Comparison of ENCODE assay signal across 18 cellular contexts in genomic region chr2:120528051-120528692, GRCh38.
DNase-seq lines count a peak whose midpoint lies in the region; ATAC-seq and TF ChIP-seq lines count a peak whose summit lies in the region.
"Had no signal": no experiment of that assay in that cellular context is flagged by ENCODE, and none has a peak within 500 bp of the region (broad histone marks: within the 10 kb centered on the region; RNA-seq: fewer than 3 reads in every experiment).

No MANE protein-coding gene starts in this region.

- no peaks in the 10 kb centered on the region for H3K27me3 ChIP-seq in mesendoderm (ENCODE audit: insufficient read depth, low read length, poor library complexity)

- H2AK5ac ChIP-seq in mesendoderm (ENCODE audit: low read length), result no peak overlapping the region

- H3K27ac Mint-ChIP-seq in type B pancreatic cell, result peak overlapping the region; percentile 29

- H3K27ac ChIP-seq in mesendoderm (ENCODE audit: low read depth, low read length), result no peak overlapping the region
- H3K27ac ChIP-seq: 22Rv1, C4-2B, RWPE1, SJSA1 had no signal

- peaks cover 19% of the 10 kb centered on the region for H3K27me3 Mint-ChIP-seq in type B pancreatic cell

- no peaks in the 10 kb centered on the region for H3K79me2 ChIP-seq in mesendoderm (ENCODE audit: control insufficient read depth, insufficient read depth, low read length)

- H2BK15ac ChIP-seq in mesendoderm (replicated peaks; ENCODE audit: low read depth), result no peak overlapping the region

- no peak for TF ChIP-seq CTCF in type B pancreatic cell (conservative IDR thresholded peaks at IDR 0.05)

- H3K4me3 Mint-ChIP-seq in type B pancreatic cell, result no peak overlapping the region

- no peaks in the 10 kb centered on the region for H3K36me3 Mint-ChIP-seq in type B pancreatic cell

- H2BK120ac ChIP-seq in mesendoderm (ENCODE audit: low read depth, low read length), result no peak overlapping the region

- peak; percentile 4 for DNase-seq in NCI-H748 (lab: John Stamatoyannopoulos, UW; ENCODE audit: unreplicated experiment)
- DNase-seq in NCI-H748 treated with DMSO at 0.1 percent for 48 hours (lab: John Stamatoyannopoulos, UW), result no peak
- peak; percentile 16 for DNase-seq in SW480 (ENCODE audit: low spot score)
- no peak for DNase-seq in mesendoderm
- DNase-seq in type B pancreatic cell (ENCODE audit: extremely low spot score, unreplicated experiment), result no peak
- DNase-seq in stimulated activated CD4-positive, alpha-beta T cell treated with anti-CD3 and anti-CD28 coated beads, Interleukin-4, amount 100 ng/mL, for 4 hours, result no peak
- DNase-seq in SW 1271 (lab: John Stamatoyannopoulos, UW), result no peak
- DNase-seq: DMS153, HCEC 1CT, MM.1S, NCI-H187 treated with DMSO at 0.1 percent for 48 hours, NCI-H2171 treated with DMSO at 0.1 percent for 48 hours, NCI-H510A had no signal

- H4K8ac ChIP-seq in mesendoderm (ENCODE audit: low read depth, low read length), result no peak overlapping the region

- no peak overlapping the region for H3K4ac ChIP-seq in mesendoderm (ENCODE audit: low read depth, low read length)

- H2BK5ac ChIP-seq in mesendoderm (ENCODE audit: low read length), result no peak overlapping the region

- no peak overlapping the region for H4K5ac ChIP-seq in mesendoderm (ENCODE audit: low read length)

- H3K9ac ChIP-seq in mesendoderm (ENCODE audit: low read length), result no peak overlapping the region

- peak overlapping the region; percentile 70 for H3K23ac ChIP-seq in mesendoderm (ENCODE audit: low read length)

- H3K9me3 Mint-ChIP-seq in type B pancreatic cell, result no peaks in the 10 kb centered on the region

- no peak overlapping the region for H3K4me3 ChIP-seq in mesendoderm (ENCODE audit: low read length)
- H3K4me3 ChIP-seq: SJSA1 had no signal

- H3K4me1 ChIP-seq in mesendoderm (ENCODE audit: control insufficient read depth, low read depth, low read length), result no peaks in the 10 kb centered on the region
- H3K4me1 ChIP-seq: SJSA1 had no signal

- H3K4me2 ChIP-seq in mesendoderm (ENCODE audit: low read length), result no peak overlapping the region

- H3K56ac ChIP-seq in mesendoderm (ENCODE audit: low read length), result no peak overlapping the region

- H3K18ac ChIP-seq in mesendoderm (ENCODE audit: low read length), result no peak overlapping the region

- WGBS in mesendoderm (ENCODE audit: extremely low coverage, insufficient coverage, low lambda C conversion rate), result no CpG with 5 or more reads among the region's 11 CpGs

- no peak for ATAC-seq in HG03135 (IDR thresholded peaks at IDR 0.05; ENCODE audit: unreplicated experiment)

- peaks cover 29% of the 10 kb centered on the region for H3K4me1 Mint-ChIP-seq in type B pancreatic cell (ENCODE audit: unreplicated experiment)

- no peaks in the 10 kb centered on the region for H3K79me1 ChIP-seq in mesendoderm (ENCODE audit: low read length)

- no peaks in the 10 kb centered on the region for H3K36me3 ChIP-seq in mesendoderm (ENCODE audit: control insufficient read depth, insufficient read depth, low read length)
- H3K36me3 ChIP-seq: SJSA1 had no signal

Comparison
In these comparisons a context has a peak if more than half of its experiments do, and no peak if none do; other contexts are left out.
1. DNase-seq: peak in NCI-H748 (single experiment) and SW480 (single experiment); none in NCI-H748 treated with DMSO at 0.1 percent for 48 hours (single experiment), mesendoderm (single experiment), type B pancreatic cell (single experiment), stimulated activated CD4-positive, alpha-beta T cell treated with anti-CD3 and anti-CD28 coated beads, Interleukin-4, amount 100 ng/mL, for 4 hours (0 of 2) and SW 1271 (0 of 2).